Comparison of ENCODE assay signal across 8 cellular contexts in genomic region chr2:240560084-240560479, GRCh38. TPM values are rescaled to one million over a fixed set of nuclear protein-coding genes. Genes with fewer than 3 reads are reported as not detected.
A peak's percentile ranks its signal among the peaks of the same experiment; 100 is the strongest.
DNase-seq lines count a peak whose midpoint lies in the region; FAIRE-seq and TF ChIP-seq lines count a peak whose summit lies in the region.

Gene DUSP28 (plus strand): TSS chr2:240560357. CDS start chr2:240560685, 328 bp downstream.

- H2AFZ ChIP-seq in Loucy (ENCODE audit: low read length) (peak within 1 kb of the TSS; percentile 63), SK-N-SH (ENCODE audit: low read depth) (peak within 1 kb of the TSS; percentile 1; the same call in 1 of the 2 replicates)

- H3K27me3 ChIP-seq in Loucy (ENCODE audit: insufficient read depth, low read length, poor library complexity, severe bottlenecking) (no peaks in the 10 kb centered on the region), SK-N-SH (ENCODE audit: insufficient read depth) (no peaks in the 10 kb centered on the region), ovary (no peaks in the 10 kb centered on the region), tibial artery (peaks cover 0 to 8% of the 10 kb centered on the region in 2 donors)

- DNase-seq in GM03348 (ENCODE audit: low spot score), result peak; percentile 96
- peak; percentile 95 for DNase-seq in H54 (ENCODE audit: insufficient read length, low spot score)
- DNase-seq in SK-N-SH, result peak; percentile 93
- DNase-seq in head of caudate nucleus, result peak; percentile 82 to 97 (median 93)
- DNase-seq in ovary, result peak; percentile 86 to 94 (median 91)
- peak; percentile 90 to 96 for DNase-seq in tibial artery

- H3K4me1 ChIP-seq in Loucy (ENCODE audit: insufficient read depth, low read length, poor library complexity, severe bottlenecking) (peaks cover 42% of the 10 kb centered on the region), SK-N-SH (ENCODE audit: control insufficient read depth in 1 of 2, insufficient read depth in 2 of 2, low read depth in 1 of 2, low read length in 1 of 2) (peaks cover 22 to 29% of the 10 kb centered on the region in 2 experiments), ovary (ENCODE audit: insufficient read depth) (peaks cover 22% of the 10 kb centered on the region), tibial artery (peaks cover 0 to 50% (median 35%) of the 10 kb centered on the region in 4 donors)

- H3K36me3 ChIP-seq in Loucy (ENCODE audit: insufficient read depth, low read length), result peaks cover 4% of the 10 kb centered on the region; the same call in 1 of the 2 replicates
- peaks cover 0 to 7% of the 10 kb centered on the region in 2 experiments for H3K36me3 ChIP-seq in SK-N-SH (replicated peaks in 1 of 2; ENCODE audit: control insufficient read depth in 1 of 2, insufficient read depth in 2 of 2, low read length in 1 of 2)
- H3K36me3 ChIP-seq in ovary, result no peaks in the 10 kb centered on the region
- H3K36me3 ChIP-seq in tibial artery, result peaks cover 0 to 5% (median 0%) of the 10 kb centered on the region in 3 donors

- TF ChIP-seq POLR2A in H54 (IDR thresholded peaks at IDR 0.05; ENCODE audit: low read depth, low read length) (peak; percentile 91), ovary (IDR thresholded peaks at IDR 0.05) (peak; percentile 72)

- no peak for TF ChIP-seq EP300 in SK-N-SH (IDR thresholded peaks at IDR 0.05; ENCODE audit: borderline replicate concordance in 1 of 2, low read depth in 1 of 2, low read length in 1 of 2)
- TF ChIP-seq EP300 in ovary (IDR thresholded peaks at IDR 0.05), result no peak

- H3K79me2 ChIP-seq in Loucy (ENCODE audit: insufficient read depth, low read length), result peaks cover 82% of the 10 kb centered on the region
- H3K79me2 ChIP-seq in SK-N-SH (ENCODE audit: insufficient read depth), result peaks cover 56% of the 10 kb centered on the region

- H3K27ac ChIP-seq in SK-N-SH (ENCODE audit: low read depth in 2 of 2, low read length in 1 of 2) (peak within 1 kb of the TSS; percentile 86 to 92), ovary (peak within 1 kb of the TSS; percentile 97 to 98), tibial artery (peak within 1 kb of the TSS; percentile 99 to 100)

- H3K36me3 Mint-ChIP-seq in activated naive CD4-positive, alpha-beta T cell treated with anti-CD3 and anti-CD28 coated beads, Interleukin-2, amount 50 U/mL, for 24 hours, result peaks cover 13% of the 10 kb centered on the region

- H3K4me2 ChIP-seq in Loucy (ENCODE audit: low read depth, low read length, poor library complexity, severe bottlenecking) (peak within 1 kb of the TSS; percentile 89), SK-N-SH (peak within 1 kb of the TSS; percentile 84)

- H3K4me3 ChIP-seq in Loucy (ENCODE audit: low read length, poor library complexity, severe bottlenecking) (peak within 1 kb of the TSS; percentile 87), SK-N-SH (ENCODE audit: low read depth in 2 of 2, low read length in 1 of 2) (peak within 1 kb of the TSS; percentile 64 to 85), ovary (peak within 1 kb of the TSS; percentile 98), tibial artery (peak within 1 kb of the TSS; percentile 93 to 96)

- FAIRE-seq in H54 (lab: Jason Lieb, UNC), result no peak

- H3K4me3 Mint-ChIP-seq in activated naive CD4-positive, alpha-beta T cell treated with anti-CD3 and anti-CD28 coated beads, Interleukin-2, amount 50 U/mL, for 24 hours, result peak within 1 kb of the TSS; percentile 92

- CTCF ChIA-PET in SK-N-SH (lab: Yijun Ruan, JAX), result interaction anchor here (1.2 to 1.4 kb wide), 2 partner anchors 42 to 291 kb away, joined by 3 to 4 read pairs; no protein-coding TSS in a partner anchor

- H3K9ac ChIP-seq in Loucy (ENCODE audit: low read depth, low read length, poor library complexity, severe bottlenecking), result peak within 1 kb of the TSS; percentile 98
- H3K9ac ChIP-seq in SK-N-SH, result peak within 1 kb of the TSS; percentile 97

- POLR2A ChIA-PET in SK-N-SH (lab: Yijun Ruan, JAX), result interaction anchor here (2.1 kb wide), 1 partner anchor 26 kb away, joined by 19 read pairs; the partner anchor contains the start of gene CAPN10

- H3K9me2 ChIP-seq in Loucy (replicated peaks; ENCODE audit: low read depth, low read length), result no peaks in the 10 kb centered on the region
- no peaks in the 10 kb centered on the region for H3K9me2 ChIP-seq in SK-N-SH

- intact Hi-C loops in head of caudate nucleus (cut with DNase I) (no loop called here), ovary (cut with DNase I) (loop anchor here in 2 of 4 donors (1.0 to 10.0 kb wide), 4 partner anchors 106 to 1155 kb away; partner anchors contain the start of genes GPC1 (in 1 of the 2) and HDAC4 (in 1 of the 2)), tibial artery (cut with DNase I; ENCODE audit: low total_unique reads) (loop anchor here (10.0 kb wide), 2 partner anchors 125 to 325 kb away; partner anchors contain the start of gene GPC1)

- H3K9me3 ChIP-seq in Loucy (ENCODE audit: insufficient read depth, low read depth, low read length), result no peaks in the 10 kb centered on the region
- H3K9me3 ChIP-seq in SK-N-SH, result no peaks in the 10 kb centered on the region
- no peaks in the 10 kb centered on the region for H3K9me3 ChIP-seq in ovary
- H3K9me3 ChIP-seq in tibial artery, result no peaks in the 10 kb centered on the region

- H3K9me3 Mint-ChIP-seq in activated naive CD4-positive, alpha-beta T cell treated with anti-CD3 and anti-CD28 coated beads, Interleukin-2, amount 50 U/mL, for 24 hours, result no peaks in the 10 kb centered on the region

- H3F3A ChIP-seq in Loucy (ENCODE audit: low read depth), result no peaks in the 10 kb centered on the region
- peaks cover 16% of the 10 kb centered on the region for H3F3A ChIP-seq in SK-N-SH (replicated peaks; ENCODE audit: insufficient read depth)

- peaks cover 25% of the 10 kb centered on the region for H4K20me1 ChIP-seq in Loucy (ENCODE audit: insufficient read depth, low read length, poor library complexity, severe bottlenecking)
- peaks cover 13% of the 10 kb centered on the region; the same call in 1 of the 2 replicates for H4K20me1 ChIP-seq in SK-N-SH (ENCODE audit: insufficient read depth)

- TF ChIP-seq CTCF in Loucy (conservative IDR thresholded peaks at IDR 0.05; ENCODE audit: low read length) (no peak), SK-N-SH (IDR thresholded peaks at IDR 0.05) (no peak), ovary (IDR thresholded peaks at IDR 0.05) (no peak), tibial artery (IDR thresholded peaks at IDR 0.05) (no peak)

- H3K27me3 Mint-ChIP-seq in activated naive CD4-positive, alpha-beta T cell treated with anti-CD3 and anti-CD28 coated beads, Interleukin-2, amount 50 U/mL, for 24 hours, result no peaks in the 10 kb centered on the region

- H3K27ac Mint-ChIP-seq in activated naive CD4-positive, alpha-beta T cell treated with anti-CD3 and anti-CD28 coated beads, Interleukin-2, amount 50 U/mL, for 24 hours, result peak within 1 kb of the TSS; percentile 92

- WGBS in SK-N-SH (ENCODE audit: low lambda C conversion rate), result 5% methylated on average over 11 of the region's 39 CpGs
- 0% methylated on average over 34 to 39 of the region's 39 CpGs for WGBS in ovary, 3 donors

- TF ChIP-seq RAD21 in SK-N-SH (IDR thresholded peaks at IDR 0.05; ENCODE audit: low read length), result no peak

- H3K4me1 Mint-ChIP-seq in activated naive CD4-positive, alpha-beta T cell treated with anti-CD3 and anti-CD28 coated beads, Interleukin-2, amount 50 U/mL, for 24 hours, result peaks cover 71% of the 10 kb centered on the region

TF ChIP-seq in SK-N-SH, 30 proteins besides CTCF, POLR2A, EP300 and RAD21 (continues in another document):
- no peak for TF ChIP-seq TCF12 (IDR thresholded peaks at IDR 0.05)
- no peak for TF ChIP-seq ZBTB33 (IDR thresholded peaks at IDR 0.05; ENCODE audit: borderline replicate concordance, low read depth)
- TF ChIP-seq RFX5 (IDR thresholded peaks at IDR 0.05; ENCODE audit: low read length), result 0 out of 2 replicates have a peak, but pooled peaks have one; percentile 51
- TF ChIP-seq FOXM1 (IDR thresholded peaks at IDR 0.05; ENCODE audit: low read depth), result no peak
- no peak for TF ChIP-seq JUND (IDR thresholded peaks at IDR 0.05)
- TF ChIP-seq EZH2phosphoT487 (IDR thresholded peaks at IDR 0.05; ENCODE audit: borderline replicate concordance, low read depth), result no peak
- TF ChIP-seq GATA2 (CRISPR knock-in tag; IDR thresholded peaks at IDR 0.05), result no peak
- no peak for TF ChIP-seq SMC3 (IDR thresholded peaks at IDR 0.05; ENCODE audit: low read depth, low read length)
- no peak for TF ChIP-seq FOSL2 (IDR thresholded peaks at IDR 0.05; ENCODE audit: borderline replicate concordance, low read depth)
- peak; percentile 49; the same call in 1 of the 2 replicates for TF ChIP-seq USF1 (IDR thresholded peaks at IDR 0.05; ENCODE audit: borderline replicate concordance, low read depth)
- peak; percentile 82 for TF ChIP-seq POLR2AphosphoS5 (IDR thresholded peaks at IDR 0.05; ENCODE audit: low read depth, low read length)

RNA-seq across cellular contexts. Expression of gene DUSP28, which starts in this region (rescaled TPM):
- 4.1 and 6.4 TPM in 2 replicates for polyA plus RNA-seq in SK-N-SH (2012; rRNA removed)
- 5.2 and 5.8 TPM in 2 replicates for polyA plus RNA-seq in SK-N-SH (2012; cell fraction: cytosol; rRNA removed)
- polyA plus RNA-seq in SK-N-SH (2012; cell fraction: nucleus; rRNA removed), result 4.5 and 5.9 TPM in 2 replicates
- total RNA-seq in ovary, result 1 to 10 TPM; 2.7 to 9.9 (median 4.3) TPM
- 1 to 10 TPM; 4.0 to 5.3 TPM for polyA plus RNA-seq in ovary

Comparison
In these comparisons a context has a peak if more than half of its experiments do, and no peak if none do; other contexts are left out.
1. Peak in every context shown above with its lines: DNase-seq, H3K4me3 ChIP-seq and H3K27ac ChIP-seq.